In the genomic region with DNA sequence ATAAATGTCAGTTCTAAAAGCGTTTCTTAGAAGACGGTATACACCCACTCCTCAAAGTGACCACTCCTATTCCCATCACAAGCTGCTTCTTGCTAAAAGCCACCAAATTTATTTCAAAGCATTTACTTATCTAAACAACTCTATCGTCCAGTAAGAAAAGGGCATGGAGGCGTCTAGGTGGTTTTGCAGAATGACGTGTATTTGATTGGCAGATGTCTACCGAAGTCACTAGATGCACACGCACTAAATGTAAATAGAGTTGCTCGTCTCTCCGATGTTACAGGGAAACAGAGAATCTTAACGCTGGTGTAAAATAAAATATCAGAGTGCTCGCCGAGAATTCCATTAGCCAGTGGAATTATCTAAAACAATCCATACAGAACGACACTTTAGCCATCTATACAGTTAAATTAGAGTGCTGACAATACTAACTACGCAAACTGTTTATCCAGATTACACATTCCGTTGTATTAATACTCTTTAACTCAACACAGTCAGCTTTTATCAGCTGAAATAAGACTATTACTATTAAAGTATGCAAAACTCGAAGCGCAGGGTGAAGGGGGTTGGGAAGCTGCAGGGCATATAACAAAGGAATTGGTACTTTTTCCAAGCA, we compare ENCODE assay signal across 8 cellular contexts. TPM values are rescaled to one million over a fixed set of nuclear protein-coding genes. Genes with fewer than 3 reads are reported as not detected.
DNase-seq lines count a peak whose midpoint lies in the region; ATAC-seq and TF ChIP-seq lines count a peak whose summit lies in the region.

No MANE protein-coding gene starts in this region.

- H3K27ac Mint-ChIP-seq in CD4-positive, alpha-beta T cell, result no peak overlapping the region
- peak overlapping the region; percentile 2 to 100 (median 99) for H3K27ac Mint-ChIP-seq in brain

- H3K27me3 ChIP-seq in CD4-positive, alpha-beta T cell (ENCODE audit: control insufficient read depth, insufficient read depth, low read length), result no peaks in the 10 kb centered on the region
- H3K27me3 ChIP-seq in lower lobe of right lung (ENCODE audit: low read depth), result peaks cover 3% of the 10 kb centered on the region
- no peaks in the 10 kb centered on the region for H3K27me3 ChIP-seq in tibial artery

- H3K27ac ChIP-seq in CD4-positive, alpha-beta T cell (ENCODE audit: low read depth, low read length), result peak overlapping the region; percentile 90
- H3K27ac ChIP-seq in lower lobe of right lung (peak overlapping the region; percentile 89), tibial artery (peak overlapping the region; percentile 97 to 98)

- H3K36me3 ChIP-seq in lower lobe of right lung (no peaks in the 10 kb centered on the region), tibial artery (no peaks in the 10 kb centered on the region)

- peaks cover 23% of the 10 kb centered on the region for H3K36me3 Mint-ChIP-seq in CD4-positive, alpha-beta T cell (ENCODE audit: low read depth)
- H3K36me3 Mint-ChIP-seq in brain, result no peaks in the 10 kb centered on the region

- H3K27me3 Mint-ChIP-seq in CD4-positive, alpha-beta T cell, result peaks cover 6% of the 10 kb centered on the region
- peaks cover 22% of the 10 kb centered on the region for H3K27me3 Mint-ChIP-seq in brain

- no peaks in the 10 kb centered on the region for H3K9me3 Mint-ChIP-seq in CD4-positive, alpha-beta T cell
- H3K9me3 Mint-ChIP-seq in brain, result no peaks in the 10 kb centered on the region

- peak overlapping the region; percentile 100 for H3K4me3 Mint-ChIP-seq in CD4-positive, alpha-beta T cell
- peak overlapping the region; percentile 89 to 98 (median 95) for H3K4me3 Mint-ChIP-seq in brain

- H3K4me1 ChIP-seq in lower lobe of right lung (peaks cover 28% of the 10 kb centered on the region), tibial artery (peaks cover 0 to 47% (median 24%) of the 10 kb centered on the region in 4 donors)

- H3K4me1 Mint-ChIP-seq in CD4-positive, alpha-beta T cell (ENCODE audit: low read depth), result peaks cover 54% of the 10 kb centered on the region
- H3K4me1 Mint-ChIP-seq in brain, result peaks cover 50% of the 10 kb centered on the region

- intact Hi-C loops in CD4-positive, alpha-beta T cell (cut with DNase I, micrococcal nuclease), result loop anchor here (1.0 to 10.0 kb wide), 17 partner anchors 15 to 430 kb away; no protein-coding TSS in a partner anchor
- intact Hi-C loops in lower lobe of right lung (cut with DNase I), result no loop called here
- intact Hi-C loops in tibial artery (cut with DNase I; ENCODE audit: low total_unique reads), result loop anchor here (10.0 kb wide), 4 partner anchors 67 to 297 kb away; no protein-coding TSS in a partner anchor

- POLR2A ChIA-PET in CD4-positive, alpha-beta T cell (lab: Charles Lee), result interaction anchor here (0.7 to 7.6 kb wide), 23 partner anchors 9 to 366 kb away, joined by 3 to 218 read pairs (median 3); no protein-coding TSS in a partner anchor

- no peak for TF ChIP-seq CTCF in CD4-positive, alpha-beta T cell (IDR thresholded peaks at IDR 0.05)
- TF ChIP-seq CTCF in brain (conservative IDR thresholded peaks at IDR 0.05), result no peak
- TF ChIP-seq CTCF in lower lobe of right lung (IDR thresholded peaks at IDR 0.05), result no peak
- TF ChIP-seq CTCF in tibial artery (IDR thresholded peaks at IDR 0.05), result no peak

- peak in 6 of 10 experiments; percentile 5 to 53 (median 16) for DNase-seq in CD4-positive, alpha-beta T cell
- DNase-seq in NCI-H748 (lab: John Stamatoyannopoulos, UW; ENCODE audit: unreplicated experiment) (peak; percentile 63), lower lobe of right lung (no peak), tibial artery (no peak), NCI-H1105 treated with DMSO at 0.1 percent for 48 hours (lab: John Stamatoyannopoulos, UW) (no peak)
- DNase-seq in activated CD8-positive, alpha-beta memory T cell treated with anti-CD3 and anti-CD28 coated beads, Interleukin-2, amount 50 U/mL, for 48 hours, result no peak

- H3K9me3 ChIP-seq in CD4-positive, alpha-beta T cell (ENCODE audit: control insufficient read depth, low read length), result no peaks in the 10 kb centered on the region
- H3K9me3 ChIP-seq in lower lobe of right lung, result no peaks in the 10 kb centered on the region
- H3K9me3 ChIP-seq in tibial artery, result no peaks in the 10 kb centered on the region

- H3K4me3 ChIP-seq in lower lobe of right lung, result peak overlapping the region; percentile 86
- H3K4me3 ChIP-seq in tibial artery, result peak overlapping the region; percentile 73 to 93

- ATAC-seq in CD4-positive, alpha-beta T cell (ENCODE audit: poor library complexity), result peak; percentile 11
- ATAC-seq in lower lobe of right lung (no peak), HG02798 (IDR thresholded peaks at IDR 0.05; ENCODE audit: poor library complexity, unreplicated experiment) (no peak)

- CTCF ChIA-PET in CD4-positive, alpha-beta T cell (lab: Charles Lee), result interaction anchor here (0.8 to 10.2 kb wide), 3 partner anchors 22 to 154 kb away, joined by 3 to 67 read pairs (median 3); no protein-coding TSS in a partner anchor

RNA-seq across cellular contexts. Expression of a gene that starts 1.9 kb away (rescaled TPM):
- total RNA-seq in CD4-positive, alpha-beta T cell, result 10 to 100 TPM; 69.5 to 74.7 TPM
- polyA plus RNA-seq in brain (ENCODE audit: insufficient read depth, low read depth, low replicate concordance), result 4.1 TPM
- total RNA-seq in lower lobe of right lung, result 11.3 TPM

Comparison
In these comparisons a context has a peak if more than half of its experiments do, and no peak if none do; other contexts are left out.
1. DNase-seq: peak in CD4-positive, alpha-beta T cell (6 of 10) and NCI-H748 (single experiment); none in lower lobe of right lung (single experiment), tibial artery (0 of 2), NCI-H1105 treated with DMSO at 0.1 percent for 48 hours (single experiment) and activated CD8-positive, alpha-beta memory T cell treated with anti-CD3 and anti-CD28 coated beads, Interleukin-2, amount 50 U/mL, for 48 hours (single experiment).
2. Peak in every context shown above with its lines, with median percentiles within 50 percentile points of each other: H3K27ac ChIP-seq.